In genomic region chr11:326842-327580, GRCh38 we compare ENCODE assay signal across 8 cellular contexts. TPM values are rescaled to one million over a fixed set of nuclear protein-coding genes. Genes with fewer than 3 reads are reported as not detected.
A peak's percentile ranks its signal among the peaks of the same experiment; 100 is the strongest.
DNase-seq lines count a peak whose midpoint lies in the region; ATAC-seq and TF ChIP-seq lines count a peak whose summit lies in the region.

No MANE protein-coding gene starts in this region.

- H3K9me3 ChIP-seq in adrenal gland (replicated peaks in 1 of 3) = no peaks in the 10 kb centered on the region

- no peak for TF ChIP-seq POLR2A in adrenal gland (IDR thresholded peaks at IDR 0.05)

- H3K27me3 Mint-ChIP-seq in progenitor cell of endocrine pancreas = peaks cover 3% of the 10 kb centered on the region

- peak; percentile 55 for DNase-seq in EL
- peak; percentile 89 for DNase-seq in NOMO-1 treated with dmso at 0.1 percent for 144 hours (lab: John Stamatoyannopoulos, UW; ENCODE audit: unreplicated experiment)
- DNase-seq in adrenal gland = peak; percentile 81 to 95 (median 89)
- peak; percentile 87 for DNase-seq in iris pigment epithelial cell (ENCODE audit: low read depth)
- peak; percentile 77 for DNase-seq in stimulated activated CD4-positive, alpha-beta T cell treated with anti-CD3 and anti-CD28 coated beads, Interleukin-1b, Interleukin-23, amount 100 ng/mL, for 48 hours
- DNase-seq in progenitor cell of endocrine pancreas (ENCODE audit: low spot score, unreplicated experiment) = no peak
- DNase-seq in cerebellar cortex (ENCODE audit: low spot score) = no peak

- WGBS in adrenal gland, 4 donors = 6 to 13% (median 11%) methylated on average over 11 to 19 of the region's 19 CpGs

- peaks cover 10% of the 10 kb centered on the region for H3K4me1 Mint-ChIP-seq in progenitor cell of endocrine pancreas (ENCODE audit: low read depth)

- no peak overlapping the region for H3K4me3 Mint-ChIP-seq in progenitor cell of endocrine pancreas (ENCODE audit: low read depth)

- H3K36me3 ChIP-seq in adrenal gland (replicated peaks in 1 of 2) = no peaks in the 10 kb centered on the region

- peak overlapping the region in 1 of 4 donors; percentile 41 for H3K4me3 ChIP-seq in adrenal gland

- ATAC-seq in GM21723 (IDR thresholded peaks at IDR 0.05; ENCODE audit: unreplicated experiment) = peak; percentile 71

- intact Hi-C loops in adrenal gland (cut with DNase I) = no loop called here

- TF ChIP-seq CTCF in adrenal gland (IDR thresholded peaks at IDR 0.05) (no peak), progenitor cell of endocrine pancreas (IDR thresholded peaks at IDR 0.05; ENCODE audit: unreplicated experiment) (no peak)

- no peak overlapping the region for H3K27ac Mint-ChIP-seq in progenitor cell of endocrine pancreas

- no peaks in the 10 kb centered on the region for H3K36me3 Mint-ChIP-seq in progenitor cell of endocrine pancreas (ENCODE audit: insufficient read depth)

- no peaks in the 10 kb centered on the region for H3K9me3 Mint-ChIP-seq in progenitor cell of endocrine pancreas (ENCODE audit: low read depth)

- peaks cover 14 to 26% of the 10 kb centered on the region in 2 donors for H3K4me1 ChIP-seq in adrenal gland (replicated peaks in 1 of 2)

- H3K27ac ChIP-seq in adrenal gland = peak overlapping the region; percentile 21 to 95 (median 84)

- no peaks in the 10 kb centered on the region for H3K27me3 ChIP-seq in adrenal gland

RNA-seq across cellular contexts. Expression of gene IFITM3, which starts 6.4 kb away (rescaled TPM):
- 100 to 1,000 TPM; 120 to 946 (median 395) TPM for total RNA-seq in adrenal gland
- 1,000 to 10,000 TPM in 1 of 3 donors, 100 to 1,000 TPM in 2; 454 to 1,592 (median 502) TPM for polyA plus RNA-seq in adrenal gland
- total RNA-seq in progenitor cell of endocrine pancreas = 99.3 and 105 TPM in 2 replicates

RNA-seq across cellular contexts. Expression of gene IFITM1, which starts 13.2 kb away (rescaled TPM):
- total RNA-seq in adrenal gland = 100 to 1,000 TPM in 3 of 8 donors, 10 to 100 TPM in 5; 52.8 to 238 (median 85.3) TPM
- polyA plus RNA-seq in adrenal gland = 100 to 1,000 TPM in 2 of 3 donors, 10 to 100 TPM in 1; 84.6 to 360 (median 139) TPM
- total RNA-seq in progenitor cell of endocrine pancreas = 2.3 TPM in 2 replicates

RNA-seq across cellular contexts. Expression of gene IFITM2, which starts 19.4 kb away (rescaled TPM):
- total RNA-seq in adrenal gland (100 to 1,000 TPM in 7 of 8 donors, 10 to 100 TPM in 1; 96.5 to 269 (median 190) TPM), progenitor cell of endocrine pancreas (33.2 and 33.5 TPM in 2 replicates)
- polyA plus RNA-seq in adrenal gland = 100 to 1,000 TPM; 290 to 835 (median 443) TPM

RNA-seq across cellular contexts. Expression of gene IFITM5, which starts 27.7 kb away (rescaled TPM):
- total RNA-seq in adrenal gland (not detected), progenitor cell of endocrine pancreas (not detected in 2 replicates)
- not detected for polyA plus RNA-seq in adrenal gland

RNA-seq across cellular contexts. Expression of gene PGGHG, which starts 38.1 kb away (rescaled TPM):
- total RNA-seq in adrenal gland (1 to 10 TPM; 1.2 to 9.8 (median 7.1) TPM), progenitor cell of endocrine pancreas (67.0 and 74.7 TPM in 2 replicates)
- 10 to 100 TPM in 2 of 3 donors, under 1 TPM in 1; 0.55 to 77.2 (median 29.4) TPM for polyA plus RNA-seq in adrenal gland

Comparison
In these comparisons a context has a peak if more than half of its experiments do, and no peak if none do; other contexts are left out.
1. DNase-seq: peak in EL (single experiment), NOMO-1 treated with dmso at 0.1 percent for 144 hours (single experiment), adrenal gland (7 of 7), iris pigment epithelial cell (single experiment) and stimulated activated CD4-positive, alpha-beta T cell treated with anti-CD3 and anti-CD28 coated beads, Interleukin-1b, Interleukin-23, amount 100 ng/mL, for 48 hours (single experiment); none in progenitor cell of endocrine pancreas (single experiment) and cerebellar cortex (single experiment).
2. RNA of gene IFITM1, which starts 13.2 kb away (total RNA-seq): 52.8 to 238 TPM in adrenal gland; 2.3 TPM in progenitor cell of endocrine pancreas; every median in the first group is over 10 times any median in the second.